1 cellular context compared by ENCODE assay signal in the genomic region with DNA sequence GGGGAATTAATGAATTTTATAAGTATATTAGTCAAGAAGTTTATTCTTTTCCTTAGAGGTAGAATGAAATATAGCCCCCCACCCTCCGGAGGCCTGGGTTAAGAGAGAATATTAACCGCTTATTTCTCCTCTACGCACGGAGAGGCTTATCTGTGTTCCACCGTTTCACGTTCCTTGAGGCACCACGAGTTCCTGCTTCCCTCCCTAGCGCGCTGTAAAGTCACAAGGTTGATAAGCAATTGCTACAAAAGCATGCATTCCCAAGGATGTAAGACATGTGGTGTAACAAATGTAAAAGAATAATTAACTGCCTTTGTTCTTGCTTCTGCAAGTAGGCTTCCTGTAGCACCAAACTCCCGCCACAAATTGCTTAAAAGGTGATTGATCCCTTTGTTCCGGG.
TF ChIP-seq lines count a peak whose summit lies in the region.

No MANE protein-coding gene starts in this region.

TF ChIP-seq in HepG2, 621 proteins besides CTCF, POLR2A, EP300 and RAD21:
- TF ChIP-seq, protein P1, sequence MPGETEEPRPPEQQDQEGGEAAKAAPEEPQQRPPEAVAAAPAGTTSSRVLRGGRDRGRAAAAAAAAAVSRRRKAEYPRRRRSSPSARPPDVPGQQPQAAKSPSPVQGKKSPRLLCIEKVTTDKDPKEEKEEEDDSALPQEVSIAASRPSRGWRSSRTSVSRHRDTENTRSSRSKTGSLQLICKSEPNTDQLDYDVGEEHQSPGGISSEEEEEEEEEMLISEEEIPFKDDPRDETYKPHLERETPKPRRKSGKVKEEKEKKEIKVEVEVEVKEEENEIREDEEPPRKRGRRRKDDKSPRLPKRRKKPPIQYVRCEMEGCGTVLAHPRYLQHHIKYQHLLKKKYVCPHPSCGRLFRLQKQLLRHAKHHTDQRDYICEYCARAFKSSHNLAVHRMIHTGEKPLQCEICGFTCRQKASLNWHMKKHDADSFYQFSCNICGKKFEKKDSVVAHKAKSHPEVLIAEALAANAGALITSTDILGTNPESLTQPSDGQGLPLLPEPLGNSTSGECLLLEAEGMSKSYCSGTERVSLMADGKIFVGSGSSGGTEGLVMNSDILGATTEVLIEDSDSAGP (CRISPR knock-in tag; IDR thresholded peaks at IDR 0.05; ENCODE audit: borderline replicate concordance) = no peak
- TF ChIP-seq TEAD3 (CRISPR knock-in tag; optimal IDR thresholded peaks at IDR 0.05; ENCODE audit: borderline replicate concordance) (no peak), ZNF737 (CRISPR knock-in tag; IDR thresholded peaks at IDR 0.05; ENCODE audit: borderline replicate concordance) (no peak), ONECUT2 (CRISPR knock-in tag; IDR thresholded peaks at IDR 0.05) (no peak), NFIB (CRISPR knock-in tag; IDR thresholded peaks at IDR 0.05; ENCODE audit: borderline replicate concordance) (no peak), RBM22 (optimal IDR thresholded peaks at IDR 0.05; ENCODE audit: low read length) (no peak), HOXA9 (CRISPR knock-in tag; IDR thresholded peaks at IDR 0.05; ENCODE audit: borderline replicate concordance) (no peak), ZNF451 (CRISPR knock-in tag; IDR thresholded peaks at IDR 0.05) (no peak)
- TF ChIP-seq, protein P2, sequence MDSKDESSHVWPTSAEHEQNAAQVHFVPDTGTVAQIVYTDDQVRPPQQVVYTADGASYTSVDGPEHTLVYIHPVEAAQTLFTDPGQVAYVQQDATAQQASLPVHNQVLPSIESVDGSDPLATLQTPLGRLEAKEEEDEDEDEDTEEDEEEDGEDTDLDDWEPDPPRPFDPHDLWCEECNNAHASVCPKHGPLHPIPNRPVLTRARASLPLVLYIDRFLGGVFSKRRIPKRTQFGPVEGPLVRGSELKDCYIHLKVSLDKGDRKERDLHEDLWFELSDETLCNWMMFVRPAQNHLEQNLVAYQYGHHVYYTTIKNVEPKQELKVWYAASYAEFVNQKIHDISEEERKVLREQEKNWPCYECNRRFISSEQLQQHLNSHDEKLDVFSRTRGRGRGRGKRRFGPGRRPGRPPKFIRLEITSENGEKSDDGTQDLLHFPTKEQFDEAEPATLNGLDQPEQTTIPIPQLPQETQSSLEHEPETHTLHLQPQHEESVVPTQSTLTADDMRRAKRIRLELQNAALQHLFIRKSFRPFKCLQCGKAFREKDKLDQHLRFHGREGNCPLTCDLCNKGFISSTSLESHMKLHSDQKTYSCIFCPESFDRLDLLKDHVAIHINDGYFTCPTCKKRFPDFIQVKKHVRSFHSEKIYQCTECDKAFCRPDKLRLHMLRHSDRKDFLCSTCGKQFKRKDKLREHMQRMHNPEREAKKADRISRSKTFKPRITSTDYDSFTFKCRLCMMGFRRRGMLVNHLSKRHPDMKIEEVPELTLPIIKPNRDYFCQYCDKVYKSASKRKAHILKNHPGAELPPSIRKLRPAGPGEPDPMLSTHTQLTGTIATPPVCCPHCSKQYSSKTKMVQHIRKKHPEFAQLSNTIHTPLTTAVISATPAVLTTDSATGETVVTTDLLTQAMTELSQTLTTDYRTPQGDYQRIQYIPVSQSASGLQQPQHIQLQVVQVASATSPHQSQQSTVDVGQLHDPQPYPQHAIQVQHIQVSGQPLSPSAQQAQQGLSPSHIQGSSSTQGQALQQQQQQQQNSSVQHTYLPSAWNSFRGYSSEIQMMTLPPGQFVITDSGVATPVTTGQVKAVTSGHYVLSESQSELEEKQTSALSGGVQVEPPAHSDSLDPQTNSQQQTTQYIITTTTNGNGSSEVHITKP (CRISPR knock-in tag; IDR thresholded peaks at IDR 0.05; ENCODE audit: low read depth) = no peak
- TF ChIP-seq, protein P3, sequence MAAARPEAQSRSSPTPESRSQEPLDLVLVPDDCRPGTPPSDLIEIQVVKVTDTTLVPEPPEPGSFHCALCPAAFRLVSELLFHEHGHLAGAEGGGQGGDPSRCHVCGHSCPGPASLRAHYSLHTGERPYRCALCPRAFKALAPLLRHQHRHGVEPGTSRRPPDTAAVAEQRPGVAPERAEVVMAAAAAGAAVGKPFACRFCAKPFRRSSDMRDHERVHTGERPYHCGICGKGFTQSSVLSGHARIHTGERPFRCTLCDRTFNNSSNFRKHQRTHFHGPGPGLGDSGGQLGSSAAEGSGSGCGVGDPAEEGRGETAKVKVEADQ (CRISPR knock-in tag; IDR thresholded peaks at IDR 0.05; ENCODE audit: borderline replicate concordance) = no peak
- TF ChIP-seq, protein P4, sequence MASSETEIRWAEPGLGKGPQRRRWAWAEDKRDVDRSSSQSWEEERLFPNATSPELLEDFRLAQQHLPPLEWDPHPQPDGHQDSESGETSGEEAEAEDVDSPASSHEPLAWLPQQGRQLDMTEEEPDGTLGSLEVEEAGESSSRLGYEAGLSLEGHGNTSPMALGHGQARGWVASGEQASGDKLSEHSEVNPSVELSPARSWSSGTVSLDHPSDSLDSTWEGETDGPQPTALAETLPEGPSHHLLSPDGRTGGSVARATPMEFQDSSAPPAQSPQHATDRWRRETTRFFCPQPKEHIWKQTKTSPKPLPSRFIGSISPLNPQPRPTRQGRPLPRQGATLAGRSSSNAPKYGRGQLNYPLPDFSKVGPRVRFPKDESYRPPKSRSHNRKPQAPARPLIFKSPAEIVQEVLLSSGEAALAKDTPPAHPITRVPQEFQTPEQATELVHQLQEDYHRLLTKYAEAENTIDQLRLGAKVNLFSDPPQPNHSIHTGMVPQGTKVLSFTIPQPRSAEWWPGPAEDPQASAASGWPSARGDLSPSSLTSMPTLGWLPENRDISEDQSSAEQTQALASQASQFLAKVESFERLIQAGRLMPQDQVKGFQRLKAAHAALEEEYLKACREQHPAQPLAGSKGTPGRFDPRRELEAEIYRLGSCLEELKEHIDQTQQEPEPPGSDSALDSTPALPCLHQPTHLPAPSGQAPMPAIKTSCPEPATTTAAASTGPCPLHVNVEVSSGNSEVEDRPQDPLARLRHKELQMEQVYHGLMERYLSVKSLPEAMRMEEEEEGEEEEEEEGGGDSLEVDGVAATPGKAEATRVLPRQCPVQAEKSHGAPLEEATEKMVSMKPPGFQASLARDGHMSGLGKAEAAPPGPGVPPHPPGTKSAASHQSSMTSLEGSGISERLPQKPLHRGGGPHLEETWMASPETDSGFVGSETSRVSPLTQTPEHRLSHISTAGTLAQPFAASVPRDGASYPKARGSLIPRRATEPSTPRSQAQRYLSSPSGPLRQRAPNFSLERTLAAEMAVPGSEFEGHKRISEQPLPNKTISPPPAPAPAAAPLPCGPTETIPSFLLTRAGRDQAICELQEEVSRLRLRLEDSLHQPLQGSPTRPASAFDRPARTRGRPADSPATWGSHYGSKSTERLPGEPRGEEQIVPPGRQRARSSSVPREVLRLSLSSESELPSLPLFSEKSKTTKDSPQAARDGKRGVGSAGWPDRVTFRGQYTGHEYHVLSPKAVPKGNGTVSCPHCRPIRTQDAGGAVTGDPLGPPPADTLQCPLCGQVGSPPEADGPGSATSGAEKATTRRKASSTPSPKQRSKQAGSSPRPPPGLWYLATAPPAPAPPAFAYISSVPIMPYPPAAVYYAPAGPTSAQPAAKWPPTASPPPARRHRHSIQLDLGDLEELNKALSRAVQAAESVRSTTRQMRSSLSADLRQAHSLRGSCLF (CRISPR knock-in tag; IDR thresholded peaks at IDR 0.05; ENCODE audit: borderline replicate concordance) = no peak
